8 cellular contexts compared by ENCODE assay signal in genomic region chr9:114718801-114719221, GRCh38. TPM values are rescaled to one million over a fixed set of nuclear protein-coding genes. Genes with fewer than 3 reads are reported as not detected.
DNase-seq lines count a peak whose midpoint lies in the region; ATAC-seq lines count a peak whose summit lies in the region.

No MANE protein-coding gene starts in this region.

- intact Hi-C loops in sciatic nerve (cut with DNase I), result no loop called here

- ATAC-seq in GM19025 (IDR thresholded peaks at IDR 0.05; ENCODE audit: low read depth, unreplicated experiment) (peak; percentile 61), HG02623 (IDR thresholded peaks at IDR 0.05; ENCODE audit: unreplicated experiment) (no peak), GM18511 (IDR thresholded peaks at IDR 0.05; ENCODE audit: unreplicated experiment) (no peak), sciatic nerve (no peak)

- peak; percentile 6 for DNase-seq in KBM-7
- DNase-seq in activated T-helper 9 cell treated with anti-CD3 and anti-CD28 coated beads, Interleukin-2, amount 50 U/mL, for 16 hours (ENCODE audit: low read depth), result peak; percentile 82
- DNase-seq in stimulated activated CD4-positive, alpha-beta T cell treated with anti-CD3 and anti-CD28 coated beads, Interleukin-4, amount 100 ng/mL, for 1 hour, result peak; percentile 79
- no peak for DNase-seq in MV-4-11 (lab: John Stamatoyannopoulos, UW)
- no peak for DNase-seq in sciatic nerve (ENCODE audit: low spot score)

- in situ Hi-C loops in KBM-7 (cut with MboI; ENCODE audit: low pct_unique_long_range_greater_than_20kb, low sequenced_read_pairs), result no loop called here

RNA-seq across cellular contexts. Expression of gene TEX48, which starts 36.8 kb away (rescaled TPM):
- not detected for total RNA-seq in sciatic nerve

Comparison
In these comparisons a context has a peak if more than half of its experiments do, and no peak if none do; other contexts are left out.
1. DNase-seq: peak in KBM-7 (single experiment), activated T-helper 9 cell treated with anti-CD3 and anti-CD28 coated beads, Interleukin-2, amount 50 U/mL, for 16 hours (single experiment) and stimulated activated CD4-positive, alpha-beta T cell treated with anti-CD3 and anti-CD28 coated beads, Interleukin-4, amount 100 ng/mL, for 1 hour (single experiment); none in MV-4-11 (single experiment) and sciatic nerve (single experiment).